In genomic region chr22:50570861-50571260, GRCh38 we compare ENCODE assay signal across 25 cellular contexts. TPM values are rescaled to one million over a fixed set of nuclear protein-coding genes. Genes with fewer than 3 reads are reported as not detected.
DNase-seq lines count a peak whose midpoint lies in the region; ATAC-seq, FAIRE-seq and TF ChIP-seq lines count a peak whose summit lies in the region.
"Had no signal": no experiment of that assay in that cellular context is flagged by ENCODE, and none has a peak within 500 bp of the region (broad histone marks: within the 10 kb centered on the region; RNA-seq: fewer than 3 reads in every experiment).

No MANE protein-coding gene starts in this region.

- WGBS in right lobe of liver (ENCODE audit: insufficient coverage, low coverage, low lambda C conversion rate, missing lambda C conversion rate) = no CpG with 5 or more reads among the region's 12 CpGs
- 93 to 95% methylated on average over 11 to 12 of the region's 12 CpGs for WGBS in thyroid gland, 2 donors

- no peaks in the 10 kb centered on the region for H3K27me3 ChIP-seq in BLaER1 treated with 17β-estradiol and CSF1 and Interleukin-3, amounts not matched to agents 10 nM and 100 nM
- H3K27me3 ChIP-seq in right lobe of liver (no peaks in the 10 kb centered on the region), thyroid gland (no peaks in the 10 kb centered on the region)
- H3K27me3 ChIP-seq: Peyer's patch had no signal

- intact Hi-C loops in right lobe of liver (cut with DNase I) (no loop called here), thyroid gland (cut with DNase I) (no loop called here)

- no peak for FAIRE-seq in D721Med (lab: Jason Lieb, UNC)
- FAIRE-seq: A549, GM12892 had no signal

- peak overlapping the region; percentile 13 to 87 (median 79); a peak in 20 of 22 replicates for H3K4me2 ChIP-seq in BLaER1 treated with 17β-estradiol and CSF1 and Interleukin-3, amounts not matched to agents 10 nM and 100 nM
- H3K4me2 ChIP-seq: A549, SK-N-SH had no signal

- H3K27ac ChIP-seq in BLaER1 treated with 17β-estradiol and CSF1 and Interleukin-3, amounts not matched to agents 10 nM and 100 nM = no peak overlapping the region
- peak overlapping the region; percentile 18; the same call in 1 of the 2 replicates for H3K27ac ChIP-seq in RWPE1
- peak overlapping the region in 2 of 3 donors; percentile 11 to 93 for H3K27ac ChIP-seq in right lobe of liver
- peak overlapping the region in 2 of 3 donors; percentile 47 to 56 for H3K27ac ChIP-seq in thyroid gland
- H3K27ac ChIP-seq: A549, HL-60, Peyer's patch had no signal

- H3K36me3 ChIP-seq in BLaER1 treated with 17β-estradiol and CSF1 and Interleukin-3, amounts not matched to agents 10 nM and 100 nM = peaks cover 44 to 91% (median 75%) of the 10 kb centered on the region in 11 experiments
- H3K36me3 ChIP-seq in right lobe of liver (peaks cover 0 to 11% (median 2%) of the 10 kb centered on the region in 4 donors), thyroid gland (peaks cover 5 to 11% of the 10 kb centered on the region in 2 donors)

- no peak for TF ChIP-seq CTCF in RWPE1 (conservative IDR thresholded peaks at IDR 0.05; ENCODE audit: low read depth)
- no peak for TF ChIP-seq CTCF in right lobe of liver (IDR thresholded peaks at IDR 0.05)
- no peak for TF ChIP-seq CTCF in thyroid gland (IDR thresholded peaks at IDR 0.05)
- TF ChIP-seq CTCF in D721Med (IDR thresholded peaks at IDR 0.05; ENCODE audit: insufficient read depth, missing control alignments) = no peak

- H3K9ac ChIP-seq in BLaER1 treated with 17β-estradiol and CSF1 and Interleukin-3, amounts not matched to agents 10 nM and 100 nM = peak overlapping the region in 5 of 11 experiments; percentile 5 to 49 (median 38); a peak in 5 of 22 replicates
- H3K9ac ChIP-seq: SK-N-SH had no signal

- H3K9me3 ChIP-seq in BLaER1 treated with 17β-estradiol and CSF1 and Interleukin-3, amounts not matched to agents 10 nM and 100 nM (replicated peaks in 1 of 11) = peaks cover 0 to 4% (median 0%) of the 10 kb centered on the region in 11 experiments; a peak in 2 of 22 replicates
- H3K9me3 ChIP-seq in right lobe of liver (no peaks in the 10 kb centered on the region), thyroid gland (no peaks in the 10 kb centered on the region)
- H3K9me3 ChIP-seq: A549, Peyer's patch, SK-N-SH had no signal

- TF ChIP-seq POLR2A in right lobe of liver (IDR thresholded peaks at IDR 0.05) = no peak
- TF ChIP-seq POLR2A in thyroid gland (IDR thresholded peaks at IDR 0.05) = no peak

- peaks cover 0 to 61% (median 34%) of the 10 kb centered on the region in 11 experiments; a peak in 14 of 22 replicates for H4K20me1 ChIP-seq in BLaER1 treated with 17β-estradiol and CSF1 and Interleukin-3, amounts not matched to agents 10 nM and 100 nM

- CTCF ChIA-PET in RWPE1 (lab: Yijun Ruan, JAX) = interaction anchor here (0.6 kb wide), 1 partner anchor 8 kb away, joined by 4 read pairs; the partner anchor contains the start of gene SYCE3

- POLR2A ChIA-PET in RWPE1 (lab: Yijun Ruan, JAX; ENCODE audit: low non-redundant PET) = no interaction called here

- no peak overlapping the region for H3K4me3 ChIP-seq in BLaER1 treated with 17β-estradiol and CSF1 and Interleukin-3, amounts not matched to agents 10 nM and 100 nM
- H3K4me3 ChIP-seq in right lobe of liver (no peak overlapping the region), thyroid gland (replicated peaks in 1 of 3) (no peak overlapping the region)
- H3K4me3 ChIP-seq: A549, Peyer's patch had no signal

- peaks cover 0 to 47% (median 42%) of the 10 kb centered on the region in 10 experiments; a peak in 18 of 20 replicates for H3K4me1 ChIP-seq in BLaER1 treated with 17β-estradiol and CSF1 and Interleukin-3, amounts not matched to agents 10 nM and 100 nM
- H3K4me1 ChIP-seq in right lobe of liver (peaks cover 0 to 30% (median 16%) of the 10 kb centered on the region in 4 donors), thyroid gland (peaks cover 14 to 22% of the 10 kb centered on the region in 2 donors)
- H3K4me1 ChIP-seq: A549, Peyer's patch had no signal

- DNase-seq in RWPE1 (ENCODE audit: low spot score) (no peak), right lobe of liver (no peak), thyroid gland (no peak), D721Med (ENCODE audit: insufficient read length, low spot score) (no peak), superior temporal gyrus (ENCODE audit: extremely low spot score) (no peak)
- DNase-seq: CD8-positive, alpha-beta memory T cell; DND-41; GOT3; HCEC 1CT; NCI-H1048; NCI-H1417; NCI-H1694; NCI-H2029 treated with DMSO at 0.1 percent for 48 hours; NCI-H2171; NCI-H226; NCI-H510A; NCI-H69; OCI-M1; Peyer's patch; SK-N-SH had no signal

- no peak for ATAC-seq in right lobe of liver
- ATAC-seq in HG02973 (IDR thresholded peaks at IDR 0.05; ENCODE audit: unreplicated experiment) = no peak
- ATAC-seq: A549 had no signal

RNA-seq across cellular contexts. Expression of gene CPT1B, which starts 7.4 kb away (rescaled TPM):
- 10 to 100 TPM in 5 of 6 experiments, 1 to 10 TPM in 1; 3.8 to 30.7 (median 13.0) TPM for total RNA-seq in right lobe of liver
- total RNA-seq in thyroid gland = 10 to 100 TPM in 3 of 4 donors, 1 to 10 TPM in 1; 9.7 to 38.7 (median 14.9) TPM

RNA-seq across cellular contexts. Expression of gene SYCE3, which starts 8.1 kb away (rescaled TPM):
- total RNA-seq in right lobe of liver (1 to 10 TPM in 2 of 6 experiments, not detected in 4; 3.3 to 4.7 TPM), thyroid gland (1 to 10 TPM in 3 of 4 donors, not detected in 1; 3.5 to 6.0 (median 4.3) TPM)
- total RNA-seq: CD8-positive, alpha-beta memory T cell; Peyer's patch had no signal

RNA-seq across cellular contexts. Expression of gene CHKB, which starts 11.8 kb away (rescaled TPM):
- total RNA-seq in right lobe of liver (10 to 100 TPM; 10.9 to 43.4 (median 26.7) TPM), thyroid gland (10 to 100 TPM; 49.1 to 96.9 (median 67.8) TPM)

RNA-seq across cellular contexts. Expression of gene KLHDC7B, which starts 25.2 kb away (rescaled TPM):
- total RNA-seq in right lobe of liver (1 to 10 TPM in 2 of 6 experiments, under 1 TPM in 2, not detected in 2; 0.07 to 1.4 (median 0.62) TPM), thyroid gland (under 1 TPM in 1 of 4 donors, not detected in 3; 0.27 TPM)

RNA-seq across cellular contexts. Expression of gene MAPK8IP2, which starts 29.7 kb away (rescaled TPM):
- total RNA-seq in right lobe of liver = 1 to 10 TPM in 1 of 6 experiments, under 1 TPM in 5; 0.15 to 1.7 (median 0.45) TPM
- 1 to 10 TPM in 3 of 4 donors, under 1 TPM in 1; 0.94 to 3.3 (median 1.5) TPM for total RNA-seq in thyroid gland

Comparison
In these comparisons a context has a peak if more than half of its experiments do, and no peak if none do; other contexts are left out.
1. H3K27ac ChIP-seq: peak in RWPE1 (single experiment), right lobe of liver (2 of 3) and thyroid gland (2 of 3); none in BLaER1 treated with 17β-estradiol and CSF1 and Interleukin-3, amounts not matched to agents 10 nM and 100 nM (0 of 11).